ENCODE assay signal across 8 cellular contexts in genomic region chr2:199955339-199956061, GRCh38. TPM values are rescaled to one million over a fixed set of nuclear protein-coding genes. Genes with fewer than 3 reads are reported as not detected.
DNase-seq lines count a peak whose midpoint lies in the region; ATAC-seq and TF ChIP-seq lines count a peak whose summit lies in the region.

Gene MAIP1 (plus strand): TSS chr2:199955582. CDS start chr2:199955799, 217 bp downstream.
Gene TYW5 (minus strand): TSS chr2:199955491. CDS start chr2:199955470, 21 bp downstream.

- POLR2A ChIA-PET in activated naive CD8-positive, alpha-beta T cell treated with anti-CD3 and anti-CD28 coated beads, Interleukin-2, amount 10 ng/mL, durations not matched to agents 7 days and 5 days (lab: Charles Lee) = interaction anchor here (0.7 to 1.0 kb wide), 2 partner anchors 8 to 43 kb away, joined by 3 read pairs; no protein-coding TSS in a partner anchor

- ATAC-seq in HG02678 (IDR thresholded peaks at IDR 0.05; ENCODE audit: unreplicated experiment) = peak; percentile 86
- peak; percentile 84 for ATAC-seq in activated naive CD8-positive, alpha-beta T cell treated with anti-CD3 and anti-CD28 coated beads, Interleukin-2, amount 10 ng/mL, durations not matched to agents 7 days and 5 days (ENCODE audit: low read depth)
- peak; percentile 97 for ATAC-seq in Right ventricle myocardium superior (ENCODE audit: poor library complexity)

- no peaks in the 10 kb centered on the region for H4K20me1 ChIP-seq in SU-DHL-6 (ENCODE audit: low read depth, low read length)

- H3K4me2 ChIP-seq in SU-DHL-6 (ENCODE audit: low read depth, low read length, poor library complexity, severe bottlenecking) (peak within 1 kb of the TSS; percentile 86), parathyroid adenoma (ENCODE audit: low read length) (peak within 1 kb of the TSS; percentile 91)

- peaks cover 40% of the 10 kb centered on the region for H3K4me1 Mint-ChIP-seq in activated naive CD8-positive, alpha-beta T cell treated with anti-CD3 and anti-CD28 coated beads, Interleukin-2, amount 10 ng/mL, durations not matched to agents 7 days and 5 days

- no peaks in the 10 kb centered on the region for H3F3A ChIP-seq in SU-DHL-6 (ENCODE audit: insufficient read depth)

- peak in 1 of 2 donors; percentile 86 for TF ChIP-seq EP300 in tibial nerve (IDR thresholded peaks at IDR 0.05)

- H3K9ac ChIP-seq in SU-DHL-6 (ENCODE audit: low read length) (peak within 1 kb of the TSS; percentile 86), parathyroid adenoma (peak within 1 kb of the TSS; percentile 56)

- peaks cover 11% of the 10 kb centered on the region for H3K36me3 ChIP-seq in SU-DHL-6 (ENCODE audit: low read length)
- no peaks in the 10 kb centered on the region for H3K36me3 ChIP-seq in parathyroid adenoma (ENCODE audit: control insufficient read depth, insufficient read depth, low read length)
- H3K36me3 ChIP-seq in tibial nerve = peaks cover 3 to 19% (median 7%) of the 10 kb centered on the region in 3 donors

- H3K27ac Mint-ChIP-seq in activated naive CD8-positive, alpha-beta T cell treated with anti-CD3 and anti-CD28 coated beads, Interleukin-2, amount 10 ng/mL, durations not matched to agents 7 days and 5 days = peak within 1 kb of the TSS; percentile 86

- peak; percentile 7 to 49 for TF ChIP-seq POLR2A in tibial nerve (IDR thresholded peaks at IDR 0.05)

- H3K9me3 ChIP-seq in SU-DHL-6 (ENCODE audit: insufficient read depth, low read length) (no peaks in the 10 kb centered on the region), parathyroid adenoma (ENCODE audit: control insufficient read depth, low read length) (no peaks in the 10 kb centered on the region), tibial nerve (no peaks in the 10 kb centered on the region)

- H3K4me3 Mint-ChIP-seq in activated naive CD8-positive, alpha-beta T cell treated with anti-CD3 and anti-CD28 coated beads, Interleukin-2, amount 10 ng/mL, durations not matched to agents 7 days and 5 days = peak within 1 kb of the TSS; percentile 92

- H3K79me2 ChIP-seq in SU-DHL-6 (ENCODE audit: insufficient read depth, low read length) = peaks cover 67% of the 10 kb centered on the region
- H3K79me2 ChIP-seq in parathyroid adenoma = peaks cover 28% of the 10 kb centered on the region

- no peaks in the 10 kb centered on the region for H3K27me3 Mint-ChIP-seq in activated naive CD8-positive, alpha-beta T cell treated with anti-CD3 and anti-CD28 coated beads, Interleukin-2, amount 10 ng/mL, durations not matched to agents 7 days and 5 days

- WGBS in tibial nerve, 2 donors = 0 to 1% methylated on average over 23 to 49 of the region's 64 CpGs

- TF ChIP-seq CTCF in GM12873 (IDR thresholded peaks at IDR 0.05; ENCODE audit: insufficient read depth, low read depth, low read length, missing control alignments) (peak; percentile 28), SU-DHL-6 (IDR thresholded peaks at IDR 0.05; ENCODE audit: insufficient read depth, low read length, poor library complexity, severe bottlenecking) (no peak), parathyroid adenoma (IDR thresholded peaks at IDR 0.05) (peak; percentile 28), tibial nerve (IDR thresholded peaks at IDR 0.05) (peak in 3 of 5 experiments; percentile 11 to 63 (median 54))

- no peaks in the 10 kb centered on the region for H3K9me2 ChIP-seq in SU-DHL-6 (replicated peaks; ENCODE audit: insufficient read depth, low read length)

- H3K27me3 ChIP-seq in SU-DHL-6 (ENCODE audit: low read length) = no peaks in the 10 kb centered on the region
- no peaks in the 10 kb centered on the region for H3K27me3 ChIP-seq in parathyroid adenoma (ENCODE audit: control insufficient read depth, insufficient read depth, low read length)
- H3K27me3 ChIP-seq in tibial nerve = no peaks in the 10 kb centered on the region

- DNase-seq in NCI-H1105 treated with DMSO at 0.1 percent for 48 hours (lab: John Stamatoyannopoulos, UW) = peak; percentile 86
- DNase-seq in activated naive CD8-positive, alpha-beta T cell treated with anti-CD3 and anti-CD28 coated beads, Interleukin-2, amount 10 ng/mL, durations not matched to agents 7 days and 5 days = peak; percentile 83
- peak; percentile 88 for DNase-seq in Right ventricle myocardium superior
- DNase-seq in tibial nerve (ENCODE audit: low spot score in 2 of 2) = peak; percentile 57 to 73

- peaks cover 4% of the 10 kb centered on the region for H3K36me3 Mint-ChIP-seq in activated naive CD8-positive, alpha-beta T cell treated with anti-CD3 and anti-CD28 coated beads, Interleukin-2, amount 10 ng/mL, durations not matched to agents 7 days and 5 days

- peak within 1 kb of the TSS; percentile 92 for H3K4me3 ChIP-seq in SU-DHL-6 (ENCODE audit: insufficient read depth, low read length, poor library complexity, severe bottlenecking)
- peak within 1 kb of the TSS; percentile 86 for H3K4me3 ChIP-seq in parathyroid adenoma (ENCODE audit: low read depth, low read length)
- H3K4me3 ChIP-seq in tibial nerve = peak within 1 kb of the TSS; percentile 62 to 81 (median 76)

- intact Hi-C loops in Right ventricle myocardium superior (cut with DNase I) = no loop called here

- no peaks in the 10 kb centered on the region for H3K9me3 Mint-ChIP-seq in activated naive CD8-positive, alpha-beta T cell treated with anti-CD3 and anti-CD28 coated beads, Interleukin-2, amount 10 ng/mL, durations not matched to agents 7 days and 5 days

- H2AFZ ChIP-seq in SU-DHL-6 (ENCODE audit: low read depth, low read length, severe bottlenecking) (peak within 1 kb of the TSS; percentile 97), parathyroid adenoma (peak within 1 kb of the TSS; percentile 91)

- H3K27ac ChIP-seq in SU-DHL-6 (ENCODE audit: low read depth, low read length) (peak within 1 kb of the TSS; percentile 71), parathyroid adenoma (peak within 1 kb of the TSS; percentile 91), tibial nerve (peak within 1 kb of the TSS; percentile 68 to 94 (median 90))

- H3K4me1 ChIP-seq in parathyroid adenoma = peaks cover 10% of the 10 kb centered on the region
- peaks cover 0 to 45% (median 21%) of the 10 kb centered on the region in 4 donors for H3K4me1 ChIP-seq in tibial nerve

RNA-seq across cellular contexts. Expression of gene MAIP1, which starts in this region (rescaled TPM):
- 10 to 100 TPM; 19.2 to 20.0 TPM for total RNA-seq in activated naive CD8-positive, alpha-beta T cell treated with anti-CD3 and anti-CD28 coated beads, Interleukin-2, amount 10 ng/mL, durations not matched to agents 7 days and 5 days
- total RNA-seq in Right ventricle myocardium superior = 28.2 TPM
- total RNA-seq in tibial nerve = 10 to 100 TPM in 2 of 4 donors, 1 to 10 TPM in 2; 9.0 to 16.3 (median 11.1) TPM

RNA-seq across cellular contexts. Expression of gene TYW5, which starts in this region (rescaled TPM):
- total RNA-seq in activated naive CD8-positive, alpha-beta T cell treated with anti-CD3 and anti-CD28 coated beads, Interleukin-2, amount 10 ng/mL, durations not matched to agents 7 days and 5 days = 10 to 100 TPM in 1 of 2 experiments, 1 to 10 TPM in 1; 9.3 to 10.0 TPM
- 2.7 TPM for total RNA-seq in Right ventricle myocardium superior
- 10 to 100 TPM in 1 of 4 donors, 1 to 10 TPM in 3; 6.3 to 12.2 (median 6.9) TPM for total RNA-seq in tibial nerve

Comparison
In these comparisons a context has a peak if more than half of its experiments do, and no peak if none do; other contexts are left out.
1. Peak in every context shown above with its lines: DNase-seq, ATAC-seq, H3K4me3 ChIP-seq and H3K27ac ChIP-seq.